ENCODE assay signal across 15 cellular contexts in genomic region chr19:19624032-19624570, GRCh38. TPM values are rescaled to one million over a fixed set of nuclear protein-coding genes. Genes with fewer than 3 reads are reported as not detected.
DNase-seq lines count a peak whose midpoint lies in the region; ATAC-seq and TF ChIP-seq lines count a peak whose summit lies in the region.
"Had no signal": no experiment of that assay in that cellular context is flagged by ENCODE, and none has a peak within 500 bp of the region (broad histone marks: within the 10 kb centered on the region; RNA-seq: fewer than 3 reads in every experiment).

No MANE protein-coding gene starts in this region.

- no peak for TF ChIP-seq CTCF in foreskin keratinocyte (conservative IDR thresholded peaks at IDR 0.05)

- no peaks in the 10 kb centered on the region for H3K27me3 ChIP-seq in foreskin keratinocyte

- peaks cover 38% of the 10 kb centered on the region for H3K4me1 Mint-ChIP-seq in activated T-cell treated with anti-CD3 and anti-CD28 coated beads, Interleukin-2, amount 50 U/mL, for 24 hours (ENCODE audit: low read depth)
- peaks cover 23 to 41% (median 35%) of the 10 kb centered on the region in 3 donors for H3K4me1 Mint-ChIP-seq in T-cell
- H3K4me1 Mint-ChIP-seq in memory B cell: peaks cover 26% of the 10 kb centered on the region
- H3K4me1 Mint-ChIP-seq in stimulated activated memory B cell treated with anti-CD40 and anti-IgM and Interleukin-4, amounts not matched to agents 10 μg/mL and 1 μg/mL and 100 μg/mL, for 72 hours: peaks cover 50% of the 10 kb centered on the region

- no peak for ATAC-seq in T-cell (replicated peaks in 1 of 4)
- no peak for ATAC-seq in memory B cell (ENCODE audit: low read depth)
- no peak for ATAC-seq in stimulated activated memory B cell treated with anti-CD40 and anti-IgM and Interleukin-4, amounts not matched to agents 10 μg/mL and 1 μg/mL and 100 μg/mL, for 72 hours
- ATAC-seq in HG02970 (IDR thresholded peaks at IDR 0.05; ENCODE audit: low FRiP score, unreplicated experiment): no peak
- ATAC-seq in foreskin keratinocyte: no peak

- H3K9me3 Mint-ChIP-seq in activated T-cell treated with anti-CD3 and anti-CD28 coated beads, Interleukin-2, amount 50 U/mL, for 24 hours: no peaks in the 10 kb centered on the region
- H3K9me3 Mint-ChIP-seq in T-cell (no peaks in the 10 kb centered on the region), memory B cell (no peaks in the 10 kb centered on the region)
- no peaks in the 10 kb centered on the region for H3K9me3 Mint-ChIP-seq in stimulated activated memory B cell treated with anti-CD40 and anti-IgM and Interleukin-4, amounts not matched to agents 10 μg/mL and 1 μg/mL and 100 μg/mL, for 72 hours

- H3K27ac Mint-ChIP-seq in activated T-cell treated with anti-CD3 and anti-CD28 coated beads, Interleukin-2, amount 50 U/mL, for 24 hours: peak overlapping the region; percentile 2
- H3K27ac Mint-ChIP-seq in T-cell (peak overlapping the region; percentile 27 to 34), memory B cell (peak overlapping the region; percentile 32)
- peak overlapping the region; percentile 17 for H3K27ac Mint-ChIP-seq in stimulated activated memory B cell treated with anti-CD40 and anti-IgM and Interleukin-4, amounts not matched to agents 10 μg/mL and 1 μg/mL and 100 μg/mL, for 72 hours

- H3K27ac ChIP-seq in foreskin keratinocyte: no peak overlapping the region

- peaks cover 42% of the 10 kb centered on the region for H3K36me3 Mint-ChIP-seq in activated T-cell treated with anti-CD3 and anti-CD28 coated beads, Interleukin-2, amount 50 U/mL, for 24 hours (ENCODE audit: low read depth)
- H3K36me3 Mint-ChIP-seq in T-cell (peaks cover 16% of the 10 kb centered on the region), memory B cell (peaks cover 2% of the 10 kb centered on the region)
- peaks cover 26% of the 10 kb centered on the region for H3K36me3 Mint-ChIP-seq in stimulated activated memory B cell treated with anti-CD40 and anti-IgM and Interleukin-4, amounts not matched to agents 10 μg/mL and 1 μg/mL and 100 μg/mL, for 72 hours

- no peaks in the 10 kb centered on the region for H3K4me1 ChIP-seq in foreskin keratinocyte

- H3K4me3 Mint-ChIP-seq in activated T-cell treated with anti-CD3 and anti-CD28 coated beads, Interleukin-2, amount 50 U/mL, for 24 hours: no peak overlapping the region
- no peak overlapping the region for H3K4me3 Mint-ChIP-seq in T-cell
- H3K4me3 Mint-ChIP-seq in memory B cell: no peak overlapping the region
- no peak overlapping the region for H3K4me3 Mint-ChIP-seq in stimulated activated memory B cell treated with anti-CD40 and anti-IgM and Interleukin-4, amounts not matched to agents 10 μg/mL and 1 μg/mL and 100 μg/mL, for 72 hours
- H3K4me3 Mint-ChIP-seq: CD14-positive monocyte had no signal

- POLR2A ChIA-PET in T-cell (lab: Charles Lee): no interaction called here

- H3K27me3 Mint-ChIP-seq in activated T-cell treated with anti-CD3 and anti-CD28 coated beads, Interleukin-2, amount 50 U/mL, for 24 hours: no peaks in the 10 kb centered on the region
- H3K27me3 Mint-ChIP-seq in T-cell: no peaks in the 10 kb centered on the region
- no peaks in the 10 kb centered on the region for H3K27me3 Mint-ChIP-seq in memory B cell
- H3K27me3 Mint-ChIP-seq in stimulated activated memory B cell treated with anti-CD40 and anti-IgM and Interleukin-4, amounts not matched to agents 10 μg/mL and 1 μg/mL and 100 μg/mL, for 72 hours: no peaks in the 10 kb centered on the region

- no peak for DNase-seq in activated T-cell treated with anti-CD3 and anti-CD28 coated beads, Interleukin-2, amount 50 U/mL, for 24 hours
- DNase-seq in activated T-cell treated with anti-CD3 and anti-CD28 coated beads for 4 hours (no peak), T-cell (no peak), memory B cell (ENCODE audit: low spot score in 2 of 2) (no peak), cerebellar nuclear complex (lab: John Stamatoyannopoulos, UW) (no peak), foreskin keratinocyte (no peak)
- DNase-seq: DMS79 treated with DMSO at 0.1 percent for 48 hours, GDM1, NCI-H1417, NCI-H2029, NCI-H510A treated with DMSO at 0.1 percent for 48 hours, SHP77 treated with DMSO at 0.1 percent for 48 hours had no signal

- CTCF ChIA-PET in T-cell (lab: Charles Lee): no interaction called here

RNA-seq across cellular contexts. Expression of gene LPAR2, which starts 3.9 kb away (rescaled TPM):
- 100 to 1,000 TPM in 1 of 5 donors, 10 to 100 TPM in 4; 78.3 to 106 (median 82.4) TPM for total RNA-seq in T-cell
- total RNA-seq in foreskin keratinocyte: 12.6 and 15.1 TPM in 2 replicates
- polyA plus RNA-seq in foreskin keratinocyte: 16.5 and 19.6 TPM in 2 replicates

RNA-seq across cellular contexts. Expression of gene PBX4, which starts 5.6 kb away (rescaled TPM):
- total RNA-seq in T-cell (10 to 100 TPM; 40.9 to 48.3 (median 42.7) TPM), foreskin keratinocyte (1.9 and 2.3 TPM in 2 replicates)
- 3.1 and 3.2 TPM in 2 replicates for polyA plus RNA-seq in foreskin keratinocyte
- polyA plus RNA-seq: CD14-positive monocyte had no signal

RNA-seq across cellular contexts. Expression of gene GMIP, which starts 19.4 kb away (rescaled TPM):
- 100 to 1,000 TPM in 4 of 5 donors, 10 to 100 TPM in 1; 99.5 to 148 (median 133) TPM for total RNA-seq in T-cell
- total RNA-seq in foreskin keratinocyte: 8.0 TPM in 2 replicates
- 6.9 and 8.2 TPM in 2 replicates for polyA plus RNA-seq in foreskin keratinocyte

RNA-seq across cellular contexts. Expression of gene ATP13A1, which starts 39.4 kb away (rescaled TPM):
- 100 to 1,000 TPM in 3 of 5 donors, 10 to 100 TPM in 2; 80.4 to 170 (median 156) TPM for total RNA-seq in T-cell
- 33.3 and 35.6 TPM in 2 replicates for total RNA-seq in foreskin keratinocyte
- polyA plus RNA-seq in foreskin keratinocyte: 30.2 and 32.3 TPM in 2 replicates

RNA-seq across cellular contexts. Expression of gene ZNF101, which starts 44.5 kb away (rescaled TPM):
- 100 to 1,000 TPM in 3 of 5 donors, 10 to 100 TPM in 2; 66.2 to 180 (median 164) TPM for total RNA-seq in T-cell
- 12.3 and 12.6 TPM in 2 replicates for total RNA-seq in foreskin keratinocyte
- polyA plus RNA-seq in foreskin keratinocyte: 6.0 and 6.1 TPM in 2 replicates

Comparison
In these comparisons a context has a peak if more than half of its experiments do, and no peak if none do; other contexts are left out.
1. RNA of gene PBX4, which starts 5.6 kb away (total RNA-seq): 40.9 to 48.3 TPM in T-cell; 1.9 to 2.3 TPM in foreskin keratinocyte; every median in the first group is over 10 times any median in the second.
2. RNA of gene GMIP, which starts 19.4 kb away (total RNA-seq): 99.5 to 148 TPM in T-cell; 8.0 TPM in foreskin keratinocyte; every median in the first group is over 10 times any median in the second.
3. Peak in every context shown above with its lines, with median percentiles within 50 percentile points of each other: H3K27ac Mint-ChIP-seq.